10 cellular contexts compared by ENCODE assay signal in genomic region chr15:70451861-70452653, GRCh38.
DNase-seq lines count a peak whose midpoint lies in the region; ATAC-seq and TF ChIP-seq lines count a peak whose summit lies in the region.
"Had no signal": no experiment of that assay in that cellular context is flagged by ENCODE, and none has a peak within 500 bp of the region (broad histone marks: within the 10 kb centered on the region; RNA-seq: fewer than 3 reads in every experiment).

No MANE protein-coding gene starts in this region.

- H3K56ac ChIP-seq in H9 (ENCODE audit: insufficient read length, low read depth, low read length): no peak overlapping the region

- no peak overlapping the region for H3K9ac ChIP-seq in H9 (ENCODE audit: extremely low read depth, insufficient read length, low read length)

- no peak overlapping the region; the same call in 1 of the 2 replicates for H3K14ac ChIP-seq in H9 (ENCODE audit: insufficient read depth, low read length)

- H3K27me3 ChIP-seq in H9 (ENCODE audit: insufficient read depth, low read length): no peaks in the 10 kb centered on the region
- H3K27me3 ChIP-seq in Peyer's patch: no peaks in the 10 kb centered on the region
- H3K27me3 ChIP-seq: adrenal gland had no signal

- H3K9me3 Mint-ChIP-seq in H9: no peaks in the 10 kb centered on the region; a peak in 1 of 5 replicates
- H3K9me3 Mint-ChIP-seq in activated naive CD4-positive, alpha-beta T cell treated with anti-CD3 and anti-CD28 coated beads, Interleukin-2, amount 50 U/mL, for 24 hours: no peaks in the 10 kb centered on the region
- no peaks in the 10 kb centered on the region for H3K9me3 Mint-ChIP-seq in progenitor cell of endocrine pancreas (ENCODE audit: low read depth)
- no peaks in the 10 kb centered on the region for H3K9me3 Mint-ChIP-seq in immature natural killer cell
- no peaks in the 10 kb centered on the region for H3K9me3 Mint-ChIP-seq in stimulated activated naive B cell treated with anti-CD40 and anti-IgM and Interleukin-4, amounts not matched to agents 10 μg/mL and 1 μg/mL and 100 μg/mL, for 72 hours

- no peaks in the 10 kb centered on the region for H3K9me3 ChIP-seq in H9 (ENCODE audit: control insufficient read depth, low read depth, low read length)
- H3K9me3 ChIP-seq in Peyer's patch: no peaks in the 10 kb centered on the region
- H3K9me3 ChIP-seq: adrenal gland had no signal

- ATAC-seq in stimulated activated naive B cell treated with anti-CD40 and anti-IgM and Interleukin-4, amounts not matched to agents 10 μg/mL and 1 μg/mL and 100 μg/mL, for 72 hours (replicated peaks): no peak

- no peaks in the 10 kb centered on the region for H3K79me1 ChIP-seq in H9 (ENCODE audit: insufficient read depth, low read depth, low read length, poor library complexity, severe bottlenecking)

- H3K23me2 ChIP-seq in H9 (ENCODE audit: insufficient read length, low read depth, low read length, poor library complexity, severe bottlenecking): no peaks in the 10 kb centered on the region

- H3K18ac ChIP-seq in H9 (ENCODE audit: insufficient read length, low read depth, low read length): no peak overlapping the region

- no peak overlapping the region for H2AK5ac ChIP-seq in H9 (ENCODE audit: insufficient read length, low read length)

- peak overlapping the region in 1 of 3 experiments; percentile 83; a peak in 1 of 7 replicates for H3K27ac Mint-ChIP-seq in H9
- H3K27ac Mint-ChIP-seq in activated naive CD4-positive, alpha-beta T cell treated with anti-CD3 and anti-CD28 coated beads, Interleukin-2, amount 50 U/mL, for 24 hours: no peak overlapping the region
- no peak overlapping the region for H3K27ac Mint-ChIP-seq in progenitor cell of endocrine pancreas
- H3K27ac Mint-ChIP-seq in immature natural killer cell: no peak overlapping the region
- H3K27ac Mint-ChIP-seq in stimulated activated naive B cell treated with anti-CD40 and anti-IgM and Interleukin-4, amounts not matched to agents 10 μg/mL and 1 μg/mL and 100 μg/mL, for 72 hours: no peak overlapping the region

- H3K4me3 Mint-ChIP-seq in H9 (peak overlapping the region; percentile 36 to 55), progenitor cell of endocrine pancreas (ENCODE audit: low read depth) (no peak overlapping the region), immature natural killer cell (no peak overlapping the region)
- peak overlapping the region; percentile 42 for H3K4me3 Mint-ChIP-seq in activated naive CD4-positive, alpha-beta T cell treated with anti-CD3 and anti-CD28 coated beads, Interleukin-2, amount 50 U/mL, for 24 hours
- no peak overlapping the region for H3K4me3 Mint-ChIP-seq in stimulated activated naive B cell treated with anti-CD40 and anti-IgM and Interleukin-4, amounts not matched to agents 10 μg/mL and 1 μg/mL and 100 μg/mL, for 72 hours

- no peak for TF ChIP-seq POLR2A in Peyer's patch (IDR thresholded peaks at IDR 0.05)

- no CpG with 5 or more reads among the region's 25 CpGs for WGBS in H9 (ENCODE audit: extremely low coverage, insufficient read length, low lambda C conversion rate)

- H3K23ac ChIP-seq in H9 (ENCODE audit: insufficient read length, low read depth, low read length): no peak overlapping the region

- H3K27ac ChIP-seq in H9 (ENCODE audit: insufficient read length, low read depth, low read length) (no peak overlapping the region), Peyer's patch (no peak overlapping the region)
- H3K27ac ChIP-seq: adrenal gland had no signal

- H3K4ac ChIP-seq in H9 (ENCODE audit: low read depth, low read length): no peak overlapping the region

- H3K4me3 ChIP-seq in Peyer's patch: no peak overlapping the region
- H3K4me3 ChIP-seq: adrenal gland had no signal

- DNase-seq in H9: peak; percentile 90
- DNase-seq in Peyer's patch: peak in 2 of 3 donors; percentile 38 to 57
- peak; percentile 27 for DNase-seq in progenitor cell of endocrine pancreas (ENCODE audit: low spot score, unreplicated experiment)
- no peak for DNase-seq in NCI-H524 (lab: John Stamatoyannopoulos, UW)
- DNase-seq in immature natural killer cell: no peak
- no peak for DNase-seq in SHP77 treated with DMSO at 0.1 percent for 48 hours (lab: John Stamatoyannopoulos, UW)
- no peak for DNase-seq in stimulated activated naive B cell treated with anti-CD40 and anti-IgM and Interleukin-4, amounts not matched to agents 10 μg/mL and 1 μg/mL and 100 μg/mL, for 72 hours
- DNase-seq: adrenal gland, NCI-H2081 had no signal

- H4K8ac ChIP-seq in H9 (replicated peaks; ENCODE audit: insufficient read length, low read depth, low read length): no peak overlapping the region

- H3K36me3 ChIP-seq in Peyer's patch: no peaks in the 10 kb centered on the region
- H3K36me3 ChIP-seq: adrenal gland had no signal

- no peak for TF ChIP-seq CTCF in H9 (conservative IDR thresholded peaks at IDR 0.05)
- TF ChIP-seq CTCF in Peyer's patch (IDR thresholded peaks at IDR 0.05): no peak
- no peak for TF ChIP-seq CTCF in progenitor cell of endocrine pancreas (IDR thresholded peaks at IDR 0.05; ENCODE audit: unreplicated experiment)

- H3K4me1 ChIP-seq in H9 (ENCODE audit: insufficient read depth, low read length) (no peaks in the 10 kb centered on the region; the same call in 1 of the 2 replicates), Peyer's patch (peaks cover 0 to 11% (median 2%) of the 10 kb centered on the region in 4 donors)
- H3K4me1 ChIP-seq: adrenal gland had no signal

- peak overlapping the region; percentile 40 for H3K4me2 ChIP-seq in H9 (ENCODE audit: insufficient read depth, insufficient read length, low read length)

- H4K5ac ChIP-seq in H9 (ENCODE audit: insufficient read length, low read depth, low read length): no peak overlapping the region

- no peaks in the 10 kb centered on the region for H3K79me2 ChIP-seq in H9 (ENCODE audit: insufficient read depth, low read length)

- peaks cover 19 to 36% of the 10 kb centered on the region in 2 experiments for H3K4me1 Mint-ChIP-seq in H9
- peaks cover 49% of the 10 kb centered on the region for H3K4me1 Mint-ChIP-seq in activated naive CD4-positive, alpha-beta T cell treated with anti-CD3 and anti-CD28 coated beads, Interleukin-2, amount 50 U/mL, for 24 hours
- H3K4me1 Mint-ChIP-seq in progenitor cell of endocrine pancreas (ENCODE audit: low read depth): no peaks in the 10 kb centered on the region
- peaks cover 16 to 18% of the 10 kb centered on the region in 2 donors for H3K4me1 Mint-ChIP-seq in immature natural killer cell
- H3K4me1 Mint-ChIP-seq in stimulated activated naive B cell treated with anti-CD40 and anti-IgM and Interleukin-4, amounts not matched to agents 10 μg/mL and 1 μg/mL and 100 μg/mL, for 72 hours: peaks cover 15 to 19% of the 10 kb centered on the region in 2 donors

- H4K91ac ChIP-seq in H9 (ENCODE audit: insufficient read length, low read depth, low read length): no peak overlapping the region

- no peak overlapping the region for H2BK15ac ChIP-seq in H9 (ENCODE audit: low read depth, low read length)

- H3K27me3 Mint-ChIP-seq in H9 (ENCODE audit: low read depth): peaks cover 43% of the 10 kb centered on the region
- no peaks in the 10 kb centered on the region for H3K27me3 Mint-ChIP-seq in activated naive CD4-positive, alpha-beta T cell treated with anti-CD3 and anti-CD28 coated beads, Interleukin-2, amount 50 U/mL, for 24 hours
- H3K27me3 Mint-ChIP-seq in progenitor cell of endocrine pancreas: peaks cover 47% of the 10 kb centered on the region
- H3K27me3 Mint-ChIP-seq in immature natural killer cell (ENCODE audit: low read depth in 3 of 3): peaks cover 12 to 28% (median 16%) of the 10 kb centered on the region in 3 donors
- peaks cover 45 to 60% of the 10 kb centered on the region in 2 donors for H3K27me3 Mint-ChIP-seq in stimulated activated naive B cell treated with anti-CD40 and anti-IgM and Interleukin-4, amounts not matched to agents 10 μg/mL and 1 μg/mL and 100 μg/mL, for 72 hours

- no peak overlapping the region for H2BK12ac ChIP-seq in H9 (ENCODE audit: insufficient read length, low read depth, low read length)

- no peak overlapping the region for H3T11ph ChIP-seq in H9 (ENCODE audit: low read length)

- no peak overlapping the region for H2BK20ac ChIP-seq in H9 (ENCODE audit: low read depth, low read length, poor library complexity, severe bottlenecking)

- no peak overlapping the region for H2AFZ ChIP-seq in H9 (ENCODE audit: low read length)

- no peak overlapping the region for H2BK5ac ChIP-seq in H9 (ENCODE audit: insufficient read length, low read length)

- H4K20me1 ChIP-seq in H9 (ENCODE audit: control insufficient read depth, insufficient read depth, insufficient read length): no peaks in the 10 kb centered on the region

- no peak overlapping the region for H2BK120ac ChIP-seq in H9 (ENCODE audit: low read depth, low read length, poor library complexity, severe bottlenecking)

- H3K36me3 Mint-ChIP-seq in H9 (ENCODE audit: insufficient read depth in 1 of 3, low read depth in 3 of 3): no peaks in the 10 kb centered on the region
- no peaks in the 10 kb centered on the region for H3K36me3 Mint-ChIP-seq in activated naive CD4-positive, alpha-beta T cell treated with anti-CD3 and anti-CD28 coated beads, Interleukin-2, amount 50 U/mL, for 24 hours
- no peaks in the 10 kb centered on the region for H3K36me3 Mint-ChIP-seq in progenitor cell of endocrine pancreas (ENCODE audit: insufficient read depth)
- H3K36me3 Mint-ChIP-seq in immature natural killer cell: no peaks in the 10 kb centered on the region
- peaks cover 0 to 2% of the 10 kb centered on the region in 2 donors for H3K36me3 Mint-ChIP-seq in stimulated activated naive B cell treated with anti-CD40 and anti-IgM and Interleukin-4, amounts not matched to agents 10 μg/mL and 1 μg/mL and 100 μg/mL, for 72 hours

Comparison
In these comparisons a context has a peak if more than half of its experiments do, and no peak if none do; other contexts are left out.
1. DNase-seq: peak in H9 (single experiment), Peyer's patch (2 of 3) and progenitor cell of endocrine pancreas (single experiment); none in NCI-H524 (0 of 2), immature natural killer cell (0 of 3), SHP77 treated with DMSO at 0.1 percent for 48 hours (single experiment) and stimulated activated naive B cell treated with anti-CD40 and anti-IgM and Interleukin-4, amounts not matched to agents 10 μg/mL and 1 μg/mL and 100 μg/mL, for 72 hours (single experiment).
2. H3K4me3 Mint-ChIP-seq: peak in H9 (2 of 2) and activated naive CD4-positive, alpha-beta T cell treated with anti-CD3 and anti-CD28 coated beads, Interleukin-2, amount 50 U/mL, for 24 hours (single experiment); none in progenitor cell of endocrine pancreas (single experiment), immature natural killer cell (0 of 5) and stimulated activated naive B cell treated with anti-CD40 and anti-IgM and Interleukin-4, amounts not matched to agents 10 μg/mL and 1 μg/mL and 100 μg/mL, for 72 hours (0 of 2).